In genomic region chr3:150544040-150544439, GRCh38 we compare ENCODE assay signal across 2 cellular contexts.
TF ChIP-seq lines count a peak whose summit lies in the region.

No MANE protein-coding gene starts in this region.

TF ChIP-seq in IMR-90, 13 proteins besides CTCF, POLR2A, EP300 and RAD21:
- TF ChIP-seq BHLHE40 (IDR thresholded peaks at IDR 0.05; ENCODE audit: low read depth, low read length) (peak; percentile 11; the same call in 1 of the 2 replicates), FOS (IDR thresholded peaks at IDR 0.05; ENCODE audit: low read depth, low read length) (peak; percentile 56), RCOR1 (IDR thresholded peaks at IDR 0.05; ENCODE audit: insufficient replicate concordance, low read length) (peak; percentile 21), MAZ (IDR thresholded peaks at IDR 0.05; ENCODE audit: borderline replicate concordance, low read depth, low read length) (no peak)

TF ChIP-seq in GM12878, 131 proteins besides CTCF, POLR2A, EP300 and RAD21:
- TF ChIP-seq ATF2 (IDR thresholded peaks at IDR 0.05; ENCODE audit: low read length) (no peak), ZNF274 (IDR thresholded peaks at IDR 0.05; ENCODE audit: insufficient read depth, insufficient read length) (no peak), BCL3 (IDR thresholded peaks at IDR 0.05; ENCODE audit: borderline replicate concordance, insufficient read depth, low read depth, low read length, poor library complexity, severe bottlenecking) (no peak), ZNF687 (IDR thresholded peaks at IDR 0.05) (no peak), HDGF (IDR thresholded peaks at IDR 0.05) (no peak), PBX3 (IDR thresholded peaks at IDR 0.05; ENCODE audit: insufficient replicate concordance, low read depth, low read length) (no peak), JUNB (IDR thresholded peaks at IDR 0.05) (no peak), ZSCAN29 (IDR thresholded peaks at IDR 0.05) (no peak), PAX5 (IDR thresholded peaks at IDR 0.05; ENCODE audit: borderline replicate concordance, low read depth, low read length) (no peak), BHLHE40 (IDR thresholded peaks at IDR 0.05; ENCODE audit: borderline replicate concordance in 1 of 2, low read depth in 2 of 2, low read length in 1 of 2) (no peak)
